15 cellular contexts compared by ENCODE assay signal in genomic region chr17:44280383-44280782, GRCh38. TPM values are rescaled to one million over a fixed set of nuclear protein-coding genes. Genes with fewer than 3 reads are reported as not detected.
DNase-seq lines count a peak whose midpoint lies in the region; ATAC-seq and TF ChIP-seq lines count a peak whose summit lies in the region.
"Had no signal": no experiment of that assay in that cellular context is flagged by ENCODE, and none has a peak within 500 bp of the region (broad histone marks: within the 10 kb centered on the region; RNA-seq: fewer than 3 reads in every experiment).

No MANE protein-coding gene starts in this region.

- TF ChIP-seq CTCF in choroid plexus epithelial cell (conservative IDR thresholded peaks at IDR 0.05; ENCODE audit: low read depth, low read length) (no peak), right lobe of liver (IDR thresholded peaks at IDR 0.05) (no peak), vagina (IDR thresholded peaks at IDR 0.05) (no peak)

- no peaks in the 10 kb centered on the region for H3K36me3 Mint-ChIP-seq in T-helper 1 cell treated with Interleukin-12 subunit alpha and Interleukin-12 subunit beta and Interleukin-4 antibody, amounts not matched to agents 30 μg/mL and 1 μg/mL, for 36 hours (ENCODE audit: low read depth)
- H3K36me3 Mint-ChIP-seq: type B pancreatic cell had no signal

- H3K27ac Mint-ChIP-seq in T-helper 1 cell treated with Interleukin-12 subunit alpha and Interleukin-12 subunit beta and Interleukin-4 antibody, amounts not matched to agents 30 μg/mL and 1 μg/mL, for 36 hours: no peak overlapping the region
- H3K27ac Mint-ChIP-seq: type B pancreatic cell had no signal

- H3K4me3 ChIP-seq in choroid plexus epithelial cell (ENCODE audit: low read depth, low read length) (no peak overlapping the region), right lobe of liver (no peak overlapping the region), vagina (no peak overlapping the region)

- H3K4me1 Mint-ChIP-seq in T-helper 1 cell treated with Interleukin-12 subunit alpha and Interleukin-12 subunit beta and Interleukin-4 antibody, amounts not matched to agents 30 μg/mL and 1 μg/mL, for 36 hours (ENCODE audit: low read depth): peaks cover 11% of the 10 kb centered on the region

- CTCF ChIA-PET in HEK293T (lab: Yijun Ruan, JAX): no interaction called here

- WGBS in right lobe of liver (ENCODE audit: insufficient coverage, low coverage, low lambda C conversion rate, missing lambda C conversion rate): 38% methylated on average over 6 of the region's 11 CpGs

- peaks cover 0 to 4% (median 0%) of the 10 kb centered on the region in 4 donors for H3K4me1 ChIP-seq in right lobe of liver
- no peaks in the 10 kb centered on the region for H3K4me1 ChIP-seq in vagina
- H3K4me1 ChIP-seq: parathyroid adenoma had no signal

- H3K36me3 ChIP-seq in right lobe of liver: no peaks in the 10 kb centered on the region
- H3K36me3 ChIP-seq in vagina: no peaks in the 10 kb centered on the region

- peak overlapping the region; percentile 38 for H3K4me3 Mint-ChIP-seq in T-helper 1 cell treated with Interleukin-12 subunit alpha and Interleukin-12 subunit beta and Interleukin-4 antibody, amounts not matched to agents 30 μg/mL and 1 μg/mL, for 36 hours
- H3K4me3 Mint-ChIP-seq: type B pancreatic cell had no signal

- TF ChIP-seq POLR2A in right lobe of liver (IDR thresholded peaks at IDR 0.05) (no peak), vagina (IDR thresholded peaks at IDR 0.05) (no peak)

- no peak for DNase-seq in T-helper 1 cell
- peak; percentile 18 for DNase-seq in choroid plexus epithelial cell (ENCODE audit: low read depth)
- no peak for DNase-seq in right lobe of liver
- DNase-seq in substantia nigra (lab: John Stamatoyannopoulos, UW): peak in 1 of 49 donors; percentile 10
- no peak for DNase-seq in vagina (ENCODE audit: extremely low spot score in 2 of 2)
- DNase-seq in HEK293T (ENCODE audit: extremely low spot score): no peak
- DNase-seq in DMS153 treated with DMSO at 0.1 percent for 48 hours (lab: John Stamatoyannopoulos, UW; ENCODE audit: unreplicated experiment): no peak
- DNase-seq: activated CD8-positive, alpha-beta memory T cell treated with anti-CD3 and anti-CD28 coated beads for 24 hours; NCI-H82; SIG-M5 had no signal

- peaks cover 5% of the 10 kb centered on the region for H3K27me3 Mint-ChIP-seq in T-helper 1 cell treated with Interleukin-12 subunit alpha and Interleukin-12 subunit beta and Interleukin-4 antibody, amounts not matched to agents 30 μg/mL and 1 μg/mL, for 36 hours (ENCODE audit: low read depth)

- POLR2A ChIA-PET in HEK293T (lab: Yijun Ruan, JAX): no interaction called here

- H3K9me3 ChIP-seq in right lobe of liver (no peaks in the 10 kb centered on the region), vagina (no peaks in the 10 kb centered on the region)

- peak overlapping the region in 2 of 3 donors; percentile 49 to 63 for H3K27ac ChIP-seq in right lobe of liver
- peak overlapping the region; percentile 61 for H3K27ac ChIP-seq in substantia nigra (ENCODE audit: low read depth, low read length, poor library complexity, severe bottlenecking)
- H3K27ac ChIP-seq in vagina: no peak overlapping the region
- H3K27ac ChIP-seq: parathyroid adenoma had no signal

- intact Hi-C loops in right lobe of liver (cut with DNase I): no loop called here
- intact Hi-C loops in vagina (cut with DNase I): no loop called here

- H3K27me3 ChIP-seq in right lobe of liver (no peaks in the 10 kb centered on the region), vagina (no peaks in the 10 kb centered on the region)
- H3K27me3 ChIP-seq: dorsolateral prefrontal cortex had no signal

- no peaks in the 10 kb centered on the region for H3K9me3 Mint-ChIP-seq in T-helper 1 cell treated with Interleukin-12 subunit alpha and Interleukin-12 subunit beta and Interleukin-4 antibody, amounts not matched to agents 30 μg/mL and 1 μg/mL, for 36 hours
- H3K9me3 Mint-ChIP-seq: type B pancreatic cell had no signal

- peak; percentile 7 to 22 (median 8) for ATAC-seq in right lobe of liver

TF ChIP-seq in HEK293T, 16 proteins besides CTCF, POLR2A, EP300 and RAD21:
- TF ChIP-seq HDGF (IDR thresholded peaks at IDR 0.05; ENCODE audit: borderline replicate concordance) (no peak), CTBP1 (IDR thresholded peaks at IDR 0.05; ENCODE audit: borderline replicate concordance) (no peak), ELF4 (IDR thresholded peaks at IDR 0.05) (no peak), FOXM1 (IDR thresholded peaks at IDR 0.05; ENCODE audit: borderline replicate concordance) (no peak), LEF1 (IDR thresholded peaks at IDR 0.05; ENCODE audit: borderline replicate concordance) (no peak), ZNF384 (IDR thresholded peaks at IDR 0.05) (no peak), PKNOX1 (IDR thresholded peaks at IDR 0.05) (no peak), NFRKB (IDR thresholded peaks at IDR 0.05) (no peak), FOXK2 (IDR thresholded peaks at IDR 0.05) (no peak), L3MBTL2 (conservative IDR thresholded peaks at IDR 0.05) (no peak), FOXA1 (IDR thresholded peaks at IDR 0.05) (no peak), BHLHE40 (IDR thresholded peaks at IDR 0.05; ENCODE audit: borderline replicate concordance) (no peak)
TF ChIP-seq in HEK293T: peak in this region for 0.

RNA-seq across cellular contexts. Expression of gene SLC4A1, which starts 12.4 kb away (rescaled TPM):
- total RNA-seq in right lobe of liver (10 to 100 TPM in 1 of 6 experiments, 1 to 10 TPM in 2, under 1 TPM in 3; 0.06 to 31.8 (median 1.2) TPM), vagina (not detected)
- total RNA-seq: A172 had no signal

RNA-seq across cellular contexts. Expression of gene RUNDC3A, which starts 28.0 kb away (rescaled TPM):
- total RNA-seq in right lobe of liver: under 1 TPM in 2 of 6 experiments, not detected in 4; 0.12 to 0.75 TPM
- total RNA-seq in vagina: 2.0 TPM
- total RNA-seq: A172 had no signal

RNA-seq across cellular contexts. Expression of gene SLC25A39, which starts 44.2 kb away (rescaled TPM):
- 100 to 1,000 TPM in 2 of 6 experiments, 10 to 100 TPM in 4; 56.3 to 111 (median 64.6) TPM for total RNA-seq in right lobe of liver
- total RNA-seq in vagina: 93.1 TPM
